ENCODE assay signal across 27 cellular contexts in genomic region chr2:8086342-8086741, GRCh38.
A peak's percentile ranks its signal among the peaks of the same experiment; 100 is the strongest.
DNase-seq lines count a peak whose midpoint lies in the region; ATAC-seq, FAIRE-seq and TF ChIP-seq lines count a peak whose summit lies in the region.
"Had no signal": no experiment of that assay in that cellular context is flagged by ENCODE, and none has a peak within 500 bp of the region (broad histone marks: within the 10 kb centered on the region; RNA-seq: fewer than 3 reads in every experiment).

No MANE protein-coding gene starts in this region.

- CTCF ChIA-PET in SK-N-SH (lab: Yijun Ruan, JAX) = interaction anchor here (2.1 kb wide), 1 partner anchor 14 kb away, joined by 4 read pairs; no protein-coding TSS in a partner anchor

- no peak overlapping the region for H2BK20ac ChIP-seq in H9 (ENCODE audit: low read depth, low read length, poor library complexity, severe bottlenecking)

- H3T11ph ChIP-seq in H9 (ENCODE audit: low read length) = no peak overlapping the region

- no peaks in the 10 kb centered on the region for H3K79me1 ChIP-seq in H9 (ENCODE audit: insufficient read depth, low read depth, low read length, poor library complexity, severe bottlenecking)

- no peak overlapping the region for H3K23ac ChIP-seq in H9 (ENCODE audit: insufficient read length, low read depth, low read length)

- H3K4me1 Mint-ChIP-seq in astrocyte (ENCODE audit: low read depth, unreplicated experiment) (peaks cover 14% of the 10 kb centered on the region), H9 (no peaks in the 10 kb centered on the region)
- H3K4me1 Mint-ChIP-seq: naive B cell had no signal

- 71% methylated on average over 2 of the region's 2 CpGs for WGBS in SK-N-SH (ENCODE audit: low lambda C conversion rate)
- WGBS in H9 (ENCODE audit: extremely low coverage, insufficient read length, low lambda C conversion rate) = no CpG with 5 or more reads among the region's 2 CpGs

- no peak for FAIRE-seq in astrocyte (lab: Jason Lieb, UNC)

- no peak overlapping the region for H2BK120ac ChIP-seq in H9 (ENCODE audit: low read depth, low read length, poor library complexity, severe bottlenecking)

- no peak overlapping the region for H3K9ac ChIP-seq in SK-N-SH
- H3K9ac ChIP-seq in astrocyte (ENCODE audit: low read length) = peak overlapping the region; percentile 53
- no peak overlapping the region for H3K9ac ChIP-seq in H9 (ENCODE audit: extremely low read depth, insufficient read length, low read length)
- H3K9ac ChIP-seq: BLaER1 had no signal

- H3K4me3 Mint-ChIP-seq in astrocyte (ENCODE audit: unreplicated experiment) (no peak overlapping the region), H9 (no peak overlapping the region)
- H3K4me3 Mint-ChIP-seq: activated CD8-positive, alpha-beta T cell treated with anti-CD3 and anti-CD28 coated beads, Interleukin-2, amount 10 ng/mL, durations not matched to agents 7 days and 5 days; activated T-cell treated with anti-CD3 and anti-CD28 coated beads, Interleukin-2, amount 50 U/mL, for 24 hours; naive B cell had no signal

- H3K4me3 ChIP-seq in SK-N-SH (ENCODE audit: low read depth in 2 of 2, low read length in 1 of 2) (no peak overlapping the region), astrocyte (ENCODE audit: insufficient read depth, low read depth, low read length) (no peak overlapping the region)
- H3K4me3 ChIP-seq: BLaER1, gastroesophageal sphincter had no signal

- ATAC-seq in SK-N-SH treated with all-trans-retinoic acid at 6 μM for 48 hours = no peak
- no peak for ATAC-seq in GM19328 (IDR thresholded peaks at IDR 0.05; ENCODE audit: unreplicated experiment)
- ATAC-seq: activated CD4-positive, CD25-positive, alpha-beta regulatory T cell treated with anti-CD3 and anti-CD28 coated beads, Interleukin-2, amount 50 U/mL, for 24 hours; activated CD8-positive, alpha-beta T cell treated with anti-CD3 and anti-CD28 coated beads, Interleukin-2, amount 10 ng/mL, durations not matched to agents 7 days and 5 days; gastroesophageal sphincter; stimulated activated naive CD8-positive, alpha-beta T cell treated with anti-CD3 and anti-CD28 coated beads, Interleukin-15, Interleukin-2, amounts not matched to agents 100 U/mL and 50 U/mL, for 24 hours had no signal

- no peaks in the 10 kb centered on the region for H3K27me3 Mint-ChIP-seq in astrocyte (ENCODE audit: low read depth, unreplicated experiment)
- no peaks in the 10 kb centered on the region for H3K27me3 Mint-ChIP-seq in H9 (ENCODE audit: low read depth)
- H3K27me3 Mint-ChIP-seq: activated T-cell treated with anti-CD3 and anti-CD28 coated beads, Interleukin-2, amount 50 U/mL, for 24 hours had no signal

- no peak overlapping the region for H3K18ac ChIP-seq in H9 (ENCODE audit: insufficient read length, low read depth, low read length)

- TF ChIP-seq EP300 in SK-N-SH (IDR thresholded peaks at IDR 0.05; ENCODE audit: borderline replicate concordance in 1 of 2, low read depth in 1 of 2, low read length in 1 of 2) = no peak

- H3K27ac ChIP-seq in SK-N-SH (ENCODE audit: low read depth in 2 of 2, low read length in 1 of 2) (no peak overlapping the region), astrocyte (ENCODE audit: low read depth, low read length) (peak overlapping the region; percentile 76), H9 (ENCODE audit: insufficient read length, low read depth, low read length) (no peak overlapping the region)
- H3K27ac ChIP-seq: 22Rv1, BLaER1, gastroesophageal sphincter had no signal

- POLR2A ChIA-PET in SK-N-SH (lab: Yijun Ruan, JAX) = no interaction called here

- H4K8ac ChIP-seq in H9 (replicated peaks; ENCODE audit: insufficient read length, low read depth, low read length) = no peak overlapping the region

- no peak overlapping the region for H3K14ac ChIP-seq in H9 (ENCODE audit: insufficient read depth, low read length)

- no peak for TF ChIP-seq CTCF in SK-N-SH (IDR thresholded peaks at IDR 0.05)
- TF ChIP-seq CTCF in astrocyte (IDR thresholded peaks at IDR 0.05; ENCODE audit: insufficient read depth, low read depth, low read length) = no peak
- no peak for TF ChIP-seq CTCF in H9 (conservative IDR thresholded peaks at IDR 0.05)

- no peak overlapping the region for H2AK5ac ChIP-seq in H9 (ENCODE audit: insufficient read length, low read length)

- peak overlapping the region; percentile 42; the same call in 1 of the 2 replicates for H3K4me2 ChIP-seq in SK-N-SH
- peak overlapping the region; percentile 72 for H3K4me2 ChIP-seq in astrocyte (ENCODE audit: low read length)
- no peak overlapping the region for H3K4me2 ChIP-seq in H9 (ENCODE audit: insufficient read depth, insufficient read length, low read length)
- H3K4me2 ChIP-seq: BLaER1 had no signal

- no peak overlapping the region for H4K5ac ChIP-seq in H9 (ENCODE audit: insufficient read length, low read depth, low read length)

- no peak for DNase-seq in SK-N-SH
- peak; percentile 42 for DNase-seq in astrocyte (ENCODE audit: low read depth)
- DNase-seq in glomerular visceral epithelial cell (ENCODE audit: extremely low spot score) = peak; percentile 2
- no peak for DNase-seq in 8988T
- no peak for DNase-seq in H9
- DNase-seq in activated CD8-positive, alpha-beta memory T cell treated with anti-CD3 and anti-CD28 coated beads, Interleukin-2, amount 50 U/mL, for 4 hours = no peak
- DNase-seq: activated CD8-positive, alpha-beta T cell treated with anti-CD3 and anti-CD28 coated beads, Interleukin-2, amount 10 ng/mL, durations not matched to agents 7 days and 5 days; activated naive CD4-positive, alpha-beta T cell; activated T-cell treated with anti-CD3 and anti-CD28 coated beads, Interleukin-2, amount 50 U/mL, for 24 hours; Caco-2; central memory CD4-positive, alpha-beta T cell; DND-41; KBM-7; MV-4-11; naive B cell; NCI-H2171 treated with DMSO at 0.1 percent for 48 hours; NCI-H526; RPMI8226; stimulated activated CD4-positive, alpha-beta T cell treated with anti-CD3 and anti-CD28 coated beads, Interleukin-12 subunit alpha, Interleukin-12 subunit beta, amount 100 ng/mL, for 4 hours; stimulated activated CD4-positive, alpha-beta T cell treated with anti-CD3 and anti-CD28 coated beads, Interleukin-4, amount 100 ng/mL, for 4 hours; stimulated activated naive CD8-positive, alpha-beta T cell treated with anti-CD3 and anti-CD28 coated beads, Interleukin-15, Interleukin-2, amounts not matched to agents 100 U/mL and 50 U/mL, for 24 hours had no signal

- peaks cover 6% of the 10 kb centered on the region for H3F3A ChIP-seq in SK-N-SH (replicated peaks; ENCODE audit: insufficient read depth)

- H3K36me3 Mint-ChIP-seq in astrocyte (ENCODE audit: low read depth, unreplicated experiment) = no peaks in the 10 kb centered on the region
- H3K36me3 Mint-ChIP-seq in H9 (ENCODE audit: insufficient read depth in 1 of 3, low read depth in 3 of 3) = no peaks in the 10 kb centered on the region; a peak in 1 of 7 replicates
- H3K36me3 Mint-ChIP-seq: naive B cell had no signal

- H2BK5ac ChIP-seq in H9 (ENCODE audit: insufficient read length, low read length) = no peak overlapping the region

- no peaks in the 10 kb centered on the region for H3K9me3 ChIP-seq in SK-N-SH
- H3K9me3 ChIP-seq in astrocyte (ENCODE audit: insufficient read depth, low read depth, low read length) = no peaks in the 10 kb centered on the region
- H3K9me3 ChIP-seq in H9 (ENCODE audit: control insufficient read depth, low read depth, low read length) = no peaks in the 10 kb centered on the region
- H3K9me3 ChIP-seq: BLaER1, Caco-2, gastroesophageal sphincter had no signal

- H3K27ac Mint-ChIP-seq in astrocyte (ENCODE audit: unreplicated experiment) (no peak overlapping the region), H9 (no peak overlapping the region)
- H3K27ac Mint-ChIP-seq: activated CD8-positive, alpha-beta T cell treated with anti-CD3 and anti-CD28 coated beads, Interleukin-2, amount 10 ng/mL, durations not matched to agents 7 days and 5 days; activated T-cell treated with anti-CD3 and anti-CD28 coated beads, Interleukin-2, amount 50 U/mL, for 24 hours; naive B cell had no signal

- H4K20me1 ChIP-seq in SK-N-SH (ENCODE audit: insufficient read depth) (no peaks in the 10 kb centered on the region), astrocyte (ENCODE audit: insufficient read depth, low read length) (no peaks in the 10 kb centered on the region), H9 (ENCODE audit: control insufficient read depth, insufficient read depth, insufficient read length) (no peaks in the 10 kb centered on the region)
- H4K20me1 ChIP-seq: BLaER1 had no signal

- no peaks in the 10 kb centered on the region for H3K23me2 ChIP-seq in H9 (ENCODE audit: insufficient read length, low read depth, low read length, poor library complexity, severe bottlenecking)

- TF ChIP-seq RAD21 in SK-N-SH (IDR thresholded peaks at IDR 0.05; ENCODE audit: low read length) = no peak

- H3K9me2 ChIP-seq in SK-N-SH = no peaks in the 10 kb centered on the region

- H3K4ac ChIP-seq in H9 (ENCODE audit: low read depth, low read length) = no peak overlapping the region

- no peak overlapping the region for H2BK15ac ChIP-seq in H9 (ENCODE audit: low read depth, low read length)

- peaks cover 0 to 7% of the 10 kb centered on the region in 2 experiments; a peak in 1 of 4 replicates for H3K4me1 ChIP-seq in SK-N-SH (ENCODE audit: control insufficient read depth in 1 of 2, insufficient read depth in 2 of 2, low read depth in 1 of 2, low read length in 1 of 2)
- H3K4me1 ChIP-seq in astrocyte (ENCODE audit: insufficient read depth, low read length) = peaks cover 35% of the 10 kb centered on the region
- no peaks in the 10 kb centered on the region for H3K4me1 ChIP-seq in H9 (ENCODE audit: insufficient read depth, low read length)
- H3K4me1 ChIP-seq: BLaER1, gastroesophageal sphincter had no signal

- H2BK12ac ChIP-seq in H9 (ENCODE audit: insufficient read length, low read depth, low read length) = no peak overlapping the region

- H2AFZ ChIP-seq in SK-N-SH (ENCODE audit: low read depth) = no peak overlapping the region
- H2AFZ ChIP-seq in astrocyte (ENCODE audit: low read depth, low read length) = peak overlapping the region; percentile 27
- no peak overlapping the region for H2AFZ ChIP-seq in H9 (ENCODE audit: low read length)

- no peak overlapping the region for H3K56ac ChIP-seq in H9 (ENCODE audit: insufficient read length, low read depth, low read length)

- H3K36me3 ChIP-seq in SK-N-SH (replicated peaks in 1 of 2; ENCODE audit: control insufficient read depth in 1 of 2, insufficient read depth in 2 of 2, low read length in 1 of 2) (no peaks in the 10 kb centered on the region), astrocyte (ENCODE audit: insufficient read depth, low read length) (no peaks in the 10 kb centered on the region)
- H3K36me3 ChIP-seq: BLaER1, gastroesophageal sphincter had no signal

- H3K9me3 Mint-ChIP-seq in astrocyte (ENCODE audit: unreplicated experiment) (no peaks in the 10 kb centered on the region), H9 (no peaks in the 10 kb centered on the region)
- H3K9me3 Mint-ChIP-seq: activated T-cell treated with anti-CD3 and anti-CD28 coated beads, Interleukin-2, amount 50 U/mL, for 24 hours; naive B cell had no signal

- H4K91ac ChIP-seq in H9 (ENCODE audit: insufficient read length, low read depth, low read length) = no peak overlapping the region

- H3K27me3 ChIP-seq in SK-N-SH (ENCODE audit: insufficient read depth) (no peaks in the 10 kb centered on the region), astrocyte (ENCODE audit: insufficient read depth, low read length) (no peaks in the 10 kb centered on the region), H9 (ENCODE audit: insufficient read depth, low read length) (no peaks in the 10 kb centered on the region)
- H3K27me3 ChIP-seq: BLaER1, gastroesophageal sphincter had no signal

- H3K79me2 ChIP-seq in SK-N-SH (ENCODE audit: insufficient read depth) (no peaks in the 10 kb centered on the region), astrocyte (ENCODE audit: insufficient read depth, low read length) (no peaks in the 10 kb centered on the region), H9 (ENCODE audit: insufficient read depth, low read length) (no peaks in the 10 kb centered on the region)

Comparison
In these comparisons a context has a peak if more than half of its experiments do, and no peak if none do; other contexts are left out.
1. DNase-seq: peak in astrocyte (single experiment) and glomerular visceral epithelial cell (single experiment); none in SK-N-SH (single experiment), 8988T (single experiment), H9 (single experiment) and activated CD8-positive, alpha-beta memory T cell treated with anti-CD3 and anti-CD28 coated beads, Interleukin-2, amount 50 U/mL, for 4 hours (single experiment).